Comparison of ENCODE assay signal across 8 cellular contexts in genomic region chr2:8679827-8680731, GRCh38. TPM values are rescaled to one million over a fixed set of nuclear protein-coding genes. Genes with fewer than 3 reads are reported as not detected.
A peak's percentile ranks its signal among the peaks of the same experiment; 100 is the strongest.
DNase-seq lines count a peak whose midpoint lies in the region; ATAC-seq and TF ChIP-seq lines count a peak whose summit lies in the region.

No MANE protein-coding gene starts in this region.

- peak overlapping the region; percentile 97 to 98 for H3K27ac Mint-ChIP-seq in natural killer cell

- DNase-seq in SK-N-DZ (ENCODE audit: low spot score) (peak; percentile 55), epithelial cell of proximal tubule (ENCODE audit: low read depth) (no peak), natural killer cell (no peak), GM10266 (ENCODE audit: extremely low spot score) (no peak), sciatic nerve (ENCODE audit: low spot score) (no peak)
- no peak for DNase-seq in NK-92 treated with Interleukin-12 subunit alpha and Interleukin-12 subunit beta, amount 100 ng/mL, for 24 hours (lab: John Stamatoyannopoulos, UW)

- H3K27ac ChIP-seq in C4-2B (peak overlapping the region; percentile 99), HUES6 (ENCODE audit: low read depth, low read length) (peak overlapping the region; percentile 94; the same call in 1 of the 2 replicates)

- peaks cover 15% of the 10 kb centered on the region; the same call in 1 of the 2 replicates for H3K36me3 ChIP-seq in HUES6 (ENCODE audit: control insufficient read depth, insufficient read depth, low read length)

- H3K36me3 Mint-ChIP-seq in natural killer cell = peaks cover 20% of the 10 kb centered on the region

- H3K27me3 ChIP-seq in HUES6 (ENCODE audit: control insufficient read depth, insufficient read depth, low read length) = peaks cover 53% of the 10 kb centered on the region

- no peak for ATAC-seq in natural killer cell
- no peak for ATAC-seq in sciatic nerve

- TF ChIP-seq CTCF in C4-2B (conservative IDR thresholded peaks at IDR 0.05) = no peak
- TF ChIP-seq CTCF in epithelial cell of proximal tubule (conservative IDR thresholded peaks at IDR 0.05; ENCODE audit: low read depth, low read length) = no peak
- no peak for TF ChIP-seq CTCF in natural killer cell (IDR thresholded peaks at IDR 0.05)
- no peak for TF ChIP-seq CTCF in GM10266 (IDR thresholded peaks at IDR 0.05; ENCODE audit: control insufficient read depth, insufficient read depth, low read depth, missing control alignments)

- peak overlapping the region; percentile 77 for H3K4me3 ChIP-seq in HUES6 (ENCODE audit: low read depth, low read length)
- H3K4me3 ChIP-seq in epithelial cell of proximal tubule (ENCODE audit: low read depth, low read length) = peak overlapping the region; percentile 71

- peaks cover 31% of the 10 kb centered on the region for H3K4me1 ChIP-seq in HUES6 (ENCODE audit: control insufficient read depth, insufficient read depth, low read length)

- H3K9me3 Mint-ChIP-seq in natural killer cell = no peaks in the 10 kb centered on the region

- H3K4me3 Mint-ChIP-seq in natural killer cell = peak overlapping the region; percentile 99

- H3K9ac ChIP-seq in HUES6 (ENCODE audit: low read length) = peak overlapping the region; percentile 96

- peaks cover 59 to 80% of the 10 kb centered on the region in 2 donors for H3K4me1 Mint-ChIP-seq in natural killer cell

- H3K9me3 ChIP-seq in HUES6 (ENCODE audit: control insufficient read depth, insufficient read depth, low read depth, low read length) = peaks cover 5% of the 10 kb centered on the region; the same call in 1 of the 2 replicates

- H3K27me3 Mint-ChIP-seq in natural killer cell (ENCODE audit: low read depth in 2 of 2) = peaks cover 6 to 15% of the 10 kb centered on the region in 2 donors

- intact Hi-C loops in natural killer cell (cut with micrococcal nuclease) (loop anchor here (2.0 to 10.0 kb wide), 7 partner anchors 138 to 933 kb away; no protein-coding TSS in a partner anchor), sciatic nerve (cut with DNase I) (loop anchor here (10.0 kb wide), 2 partner anchors 55 to 1575 kb away; no protein-coding TSS in a partner anchor)

RNA-seq across cellular contexts. Expression of gene ID2, which starts 1.8 kb away (rescaled TPM):
- polyA plus RNA-seq in SK-N-DZ (2014; cell fraction: cytosol; rRNA removed) = 202 TPM in 2 replicates
- polyA plus RNA-seq in SK-N-DZ (2014; cell fraction: nucleus; rRNA removed) = 178 and 310 TPM in 2 replicates
- total RNA-seq in epithelial cell of proximal tubule (7.1 and 28.3 TPM in 2 replicates), natural killer cell (100 to 1,000 TPM; 185 to 209 (median 191) TPM), sciatic nerve (95.8 TPM)
